In genomic region chr1:173869108-173869359, GRCh38 we compare ENCODE assay signal across 8 cellular contexts. TPM values are rescaled to one million over a fixed set of nuclear protein-coding genes. Genes with fewer than 3 reads are reported as not detected.
DNase-seq lines count a peak whose midpoint lies in the region; ATAC-seq and TF ChIP-seq lines count a peak whose summit lies in the region.

No MANE protein-coding gene starts in this region.

- peaks cover 61% of the 10 kb centered on the region for H3K36me3 Mint-ChIP-seq in GM23338 (ENCODE audit: low read depth)

- H3K27ac ChIP-seq in GM23338 (ENCODE audit: low read depth) (peak overlapping the region; percentile 98), VCaP (peak overlapping the region; percentile 93), gastroesophageal sphincter (peak overlapping the region; percentile 71 to 97 (median 92)), skeletal muscle tissue (ENCODE audit: low read depth, low read length) (peak overlapping the region; percentile 89)

- H3K27me3 ChIP-seq in GM23338 (ENCODE audit: insufficient read depth) (no peaks in the 10 kb centered on the region), gastroesophageal sphincter (no peaks in the 10 kb centered on the region), skeletal muscle tissue (ENCODE audit: control insufficient read depth in 3 of 3, insufficient read depth in 3 of 3, low read length in 3 of 3) (no peaks in the 10 kb centered on the region)

- ATAC-seq in GM23338 (no peak), gastroesophageal sphincter (no peak), GM18861 (IDR thresholded peaks at IDR 0.05; ENCODE audit: unreplicated experiment) (no peak), GM19455 (IDR thresholded peaks at IDR 0.05; ENCODE audit: unreplicated experiment) (no peak)

- peak overlapping the region; percentile 90 for H3K4me3 ChIP-seq in GM23338
- peak overlapping the region; percentile 74 to 89 for H3K4me3 ChIP-seq in gastroesophageal sphincter
- H3K4me3 ChIP-seq in skeletal muscle tissue (ENCODE audit: low read length in 3 of 3): peak overlapping the region; percentile 94 to 95 (median 95)

- H3K27ac Mint-ChIP-seq in GM23338: peak overlapping the region; percentile 94

- H3K9me3 Mint-ChIP-seq in GM23338: peaks cover 13% of the 10 kb centered on the region; the same call in 2 of the 3 replicates

- H3K9me3 ChIP-seq in gastroesophageal sphincter (no peaks in the 10 kb centered on the region), skeletal muscle tissue (ENCODE audit: control insufficient read depth in 3 of 3, low read length in 3 of 3) (no peaks in the 10 kb centered on the region)

- H3K4me1 ChIP-seq in GM23338 (ENCODE audit: insufficient read depth) (peaks cover 26% of the 10 kb centered on the region), gastroesophageal sphincter (peaks cover 0 to 60% (median 7%) of the 10 kb centered on the region in 3 donors), skeletal muscle tissue (ENCODE audit: control insufficient read depth in 3 of 3, insufficient read depth in 3 of 3, low read length in 3 of 3) (peaks cover 15 to 27% (median 27%) of the 10 kb centered on the region in 3 donors)

- H3K4me2 ChIP-seq in GM23338: peak overlapping the region; percentile 97

- TF ChIP-seq CTCF in GM23338 (conservative IDR thresholded peaks at IDR 0.05; ENCODE audit: low read depth in 2 of 2) (no peak), VCaP (conservative IDR thresholded peaks at IDR 0.05) (no peak), gastroesophageal sphincter (IDR thresholded peaks at IDR 0.05) (no peak)

- TF ChIP-seq POLR2A in gastroesophageal sphincter (IDR thresholded peaks at IDR 0.05): no peak

- peaks cover 77% of the 10 kb centered on the region for H3K79me2 ChIP-seq in GM23338 (replicated peaks; ENCODE audit: insufficient read depth)

- H4K20me1 ChIP-seq in GM23338 (replicated peaks; ENCODE audit: insufficient read depth): peaks cover 16% of the 10 kb centered on the region

- H3K36me3 ChIP-seq in GM23338 (ENCODE audit: insufficient read depth) (peaks cover 34% of the 10 kb centered on the region), gastroesophageal sphincter (peaks cover 0 to 52% of the 10 kb centered on the region in 2 donors), skeletal muscle tissue (ENCODE audit: control insufficient read depth in 3 of 3, insufficient read depth in 3 of 3, low read length in 3 of 3) (peaks cover 14 to 32% (median 30%) of the 10 kb centered on the region in 3 donors)

- no peaks in the 10 kb centered on the region for H3K9me2 ChIP-seq in GM23338 (ENCODE audit: insufficient read depth)

- H3K27me3 Mint-ChIP-seq in GM23338 (ENCODE audit: insufficient read depth, low read depth, poor library complexity): peaks cover 34% of the 10 kb centered on the region

- H3K9ac ChIP-seq in skeletal muscle tissue (ENCODE audit: low read depth in 1 of 3, low read length in 3 of 3): peak overlapping the region; percentile 79 to 86 (median 81)

- no peak for TF ChIP-seq EP300 in gastroesophageal sphincter (IDR thresholded peaks at IDR 0.05)

- H3K4me1 Mint-ChIP-seq in GM23338: peaks cover 36% of the 10 kb centered on the region

- H3K4me3 Mint-ChIP-seq in GM23338: peak overlapping the region; percentile 100

- DNase-seq in GM23338 (ENCODE audit: low spot score) (no peak), dermis blood vessel endothelial cell (no peak), NCI-H1436 treated with DMSO at 0.1 percent for 48 hours (lab: John Stamatoyannopoulos, UW) (no peak)

- H3F3A ChIP-seq in GM23338 (replicated peaks; ENCODE audit: low read depth): peaks cover 43% of the 10 kb centered on the region

- peak overlapping the region; percentile 92 for H2AFZ ChIP-seq in GM23338

- WGBS in gastroesophageal sphincter (ENCODE audit: low coverage in 1 of 2), 2 donors: 0 to 3% methylated on average over 3 of the region's 3 CpGs

TF ChIP-seq in GM23338, 12 proteins besides CTCF, POLR2A, EP300 and RAD21:
- no peak for TF ChIP-seq REST (IDR thresholded peaks at IDR 0.05; ENCODE audit: unreplicated experiment)
- no peak for TF ChIP-seq ZNF114 (CRISPR knock-in tag; IDR thresholded peaks at IDR 0.05)
- no peak for TF ChIP-seq EZH2phosphoT487 (IDR thresholded peaks at IDR 0.05; ENCODE audit: unreplicated experiment)
- no peak for TF ChIP-seq POLR2AphosphoS5 (IDR thresholded peaks at IDR 0.05; ENCODE audit: low read depth)
- TF ChIP-seq NANOG (IDR thresholded peaks at IDR 0.05; ENCODE audit: borderline replicate concordance): no peak
- no peak for TF ChIP-seq ETS1 (IDR thresholded peaks at IDR 0.05)
- no peak for TF ChIP-seq EZH2 (IDR thresholded peaks at IDR 0.05; ENCODE audit: low read depth, unreplicated experiment)

RNA-seq across cellular contexts. Expression of gene ZBTB37, which starts 0.9 kb away (rescaled TPM):
- total RNA-seq in GM23338 (2014; rRNA removed; shearing (Covaris generic)): 15.2 and 15.8 TPM in 2 replicates
- polyA plus RNA-seq in GM23338 (2016; fragmentation: Nextera tagmentation; extraction: Ambion mirVana): 1.4 and 2.7 TPM in 2 replicates
- total RNA-seq in gastroesophageal sphincter (10 to 100 TPM in 1 of 4 donors, 1 to 10 TPM in 3; 6.6 to 11.4 (median 8.8) TPM), skeletal muscle tissue (12.0 TPM), dermis blood vessel endothelial cell (5.5 and 6.0 TPM in 2 replicates)

RNA-seq across cellular contexts. Expression of gene GAS5, which starts 1.2 kb away (rescaled TPM):
- 979 and 1,111 TPM in 2 replicates for total RNA-seq in GM23338 (2014; rRNA removed; shearing (Covaris generic))
- 992 and 1,077 TPM in 2 replicates for polyA plus RNA-seq in GM23338 (2016; fragmentation: Nextera tagmentation; extraction: Ambion mirVana)
- total RNA-seq in gastroesophageal sphincter (100 to 1,000 TPM; 104 to 330 (median 210) TPM), skeletal muscle tissue (743 TPM), dermis blood vessel endothelial cell (180 and 432 TPM in 2 replicates)

RNA-seq across cellular contexts. Expression of gene CENPL, which starts 44.4 kb away (rescaled TPM):
- total RNA-seq in GM23338 (2014; rRNA removed; shearing (Covaris generic)): 23.5 and 40.7 TPM in 2 replicates
- 8.8 and 13.6 TPM in 2 replicates for polyA plus RNA-seq in GM23338 (2016; fragmentation: Nextera tagmentation; extraction: Ambion mirVana)
- total RNA-seq in gastroesophageal sphincter (1 to 10 TPM; 4.8 to 6.5 (median 6.2) TPM), skeletal muscle tissue (9.9 TPM), dermis blood vessel endothelial cell (13.4 and 19.6 TPM in 2 replicates)

RNA-seq across cellular contexts. Expression of gene DARS2, which starts 44.6 kb away (rescaled TPM):
- total RNA-seq in GM23338 (2014; rRNA removed; shearing (Covaris generic)): 41.1 and 49.9 TPM in 2 replicates
- polyA plus RNA-seq in GM23338 (2016; fragmentation: Nextera tagmentation; extraction: Ambion mirVana): 17.0 and 18.1 TPM in 2 replicates
- total RNA-seq in gastroesophageal sphincter: 1 to 10 TPM; 6.4 to 8.7 (median 7.1) TPM
- 11.5 TPM for total RNA-seq in skeletal muscle tissue
- 13.8 and 31.8 TPM in 2 replicates for total RNA-seq in dermis blood vessel endothelial cell

RNA-seq across cellular contexts. Expression of gene SERPINC1, which starts 48.1 kb away (rescaled TPM):
- total RNA-seq in GM23338 (2014; rRNA removed; shearing (Covaris generic)): not detected in 2 replicates
- not detected in 2 replicates for polyA plus RNA-seq in GM23338 (2016; fragmentation: Nextera tagmentation; extraction: Ambion mirVana)
- not detected for total RNA-seq in gastroesophageal sphincter
- not detected for total RNA-seq in skeletal muscle tissue
- total RNA-seq in dermis blood vessel endothelial cell: 0.05 TPM in 1 of 2 replicates, not detected in the other
